In the genomic region with DNA sequence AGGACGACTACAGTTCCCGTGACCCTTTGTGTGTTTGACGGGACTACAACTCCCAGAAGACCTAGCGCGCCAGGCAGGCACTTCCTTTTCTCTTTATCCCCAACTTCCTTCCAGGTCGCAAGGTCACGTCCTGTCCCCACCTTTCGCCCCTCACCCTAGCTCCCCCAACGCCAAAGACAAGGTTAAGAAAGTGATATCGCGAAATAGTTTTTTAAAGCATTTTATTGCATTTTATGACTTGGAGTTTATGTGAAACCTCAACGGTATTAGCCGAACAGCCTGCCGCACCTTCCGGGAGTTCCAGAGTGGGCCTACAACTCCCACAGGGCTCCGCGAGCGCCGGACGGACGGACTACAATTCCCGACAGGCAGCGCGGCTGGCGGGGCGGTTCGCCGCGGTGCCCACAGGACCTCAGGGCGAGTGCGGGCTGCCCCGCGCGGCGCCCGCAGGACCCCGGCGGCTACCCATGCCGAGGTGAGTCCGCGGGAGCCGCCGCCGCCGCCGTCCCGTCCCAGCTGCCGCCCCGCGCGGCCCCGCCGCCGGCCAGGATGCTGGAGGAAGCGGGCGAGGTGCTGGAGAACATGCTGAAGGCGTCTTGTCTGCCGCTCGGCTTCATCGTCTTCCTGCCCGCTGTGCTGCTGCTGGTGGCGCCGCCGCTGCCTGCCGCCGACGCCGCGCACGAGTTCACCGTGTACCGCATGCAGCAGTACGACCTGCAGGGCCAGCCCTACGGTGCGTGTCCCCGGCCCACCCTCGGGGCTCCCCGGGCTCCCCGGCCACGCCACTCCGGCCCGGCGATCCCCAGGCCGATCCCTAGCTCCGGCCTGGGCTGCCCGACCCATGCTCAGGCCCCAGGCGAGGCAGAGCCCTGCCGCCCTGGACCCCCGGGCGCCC, we compare ENCODE assay signal across 8 cellular contexts. TPM values are rescaled to one million over a fixed set of nuclear protein-coding genes. Genes with fewer than 3 reads are reported as not detected.
DNase-seq lines count a peak whose midpoint lies in the region; ATAC-seq and TF ChIP-seq lines count a peak whose summit lies in the region.

A gene with protein sequence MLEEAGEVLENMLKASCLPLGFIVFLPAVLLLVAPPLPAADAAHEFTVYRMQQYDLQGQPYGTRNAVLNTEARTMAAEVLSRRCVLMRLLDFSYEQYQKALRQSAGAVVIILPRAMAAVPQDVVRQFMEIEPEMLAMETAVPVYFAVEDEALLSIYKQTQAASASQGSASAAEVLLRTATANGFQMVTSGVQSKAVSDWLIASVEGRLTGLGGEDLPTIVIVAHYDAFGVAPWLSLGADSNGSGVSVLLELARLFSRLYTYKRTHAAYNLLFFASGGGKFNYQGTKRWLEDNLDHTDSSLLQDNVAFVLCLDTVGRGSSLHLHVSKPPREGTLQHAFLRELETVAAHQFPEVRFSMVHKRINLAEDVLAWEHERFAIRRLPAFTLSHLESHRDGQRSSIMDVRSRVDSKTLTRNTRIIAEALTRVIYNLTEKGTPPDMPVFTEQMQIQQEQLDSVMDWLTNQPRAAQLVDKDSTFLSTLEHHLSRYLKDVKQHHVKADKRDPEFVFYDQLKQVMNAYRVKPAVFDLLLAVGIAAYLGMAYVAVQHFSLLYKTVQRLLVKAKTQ (plus strand): TSS at position 449 of the 895 bp plus-strand sequence. CDS start 101 bp downstream, at position 550.

- H3K9me3 ChIP-seq in adipocyte (ENCODE audit: control insufficient read depth, low read length) (no peaks in the 10 kb centered on the region), cardiac muscle cell (ENCODE audit: low read depth) (no peaks in the 10 kb centered on the region), parathyroid adenoma (ENCODE audit: control insufficient read depth, low read length) (no peaks in the 10 kb centered on the region), tibial nerve (no peaks in the 10 kb centered on the region)

- H3K4me1 ChIP-seq in adipocyte (ENCODE audit: control insufficient read depth, insufficient read depth, low read length), result peaks cover 16% of the 10 kb centered on the region
- peaks cover 9% of the 10 kb centered on the region for H3K4me1 ChIP-seq in cardiac muscle cell (ENCODE audit: low read depth)
- H3K4me1 ChIP-seq in parathyroid adenoma, result peaks cover 7% of the 10 kb centered on the region
- H3K4me1 ChIP-seq in tibial nerve, result peaks cover 0 to 35% (median 16%) of the 10 kb centered on the region in 4 donors

- peak within 1 kb of the TSS; percentile 97 for H3K9ac ChIP-seq in adipocyte (ENCODE audit: low read length)
- peak within 1 kb of the TSS; percentile 74 for H3K9ac ChIP-seq in parathyroid adenoma

- H3K36me3 ChIP-seq in adipocyte (ENCODE audit: control insufficient read depth, insufficient read depth, low read length, severe bottlenecking) (peaks cover 5% of the 10 kb centered on the region), cardiac muscle cell (no peaks in the 10 kb centered on the region), parathyroid adenoma (ENCODE audit: control insufficient read depth, insufficient read depth, low read length) (no peaks in the 10 kb centered on the region), tibial nerve (peaks cover 0 to 16% (median 0%) of the 10 kb centered on the region in 3 donors)

- ATAC-seq in HG02798 (IDR thresholded peaks at IDR 0.05; ENCODE audit: poor library complexity, unreplicated experiment), result peak; percentile 84

- H3K4me2 ChIP-seq in parathyroid adenoma (ENCODE audit: low read length), result peak within 1 kb of the TSS; percentile 83

- peaks cover 43% of the 10 kb centered on the region for H3K79me2 ChIP-seq in parathyroid adenoma

- H3K27ac ChIP-seq in cardiac muscle cell (peak within 1 kb of the TSS; percentile 54), parathyroid adenoma (peak within 1 kb of the TSS; percentile 91), tibial nerve (peak within 1 kb of the TSS; percentile 71 to 81 (median 76))

- peak in 1 of 2 donors; percentile 56 for TF ChIP-seq POLR2A in tibial nerve (IDR thresholded peaks at IDR 0.05)

- 0% methylated on average over 24 to 45 of the region's 90 CpGs for WGBS in tibial nerve, 2 donors

- H3K27me3 ChIP-seq in adipocyte (replicated peaks; ENCODE audit: control insufficient read depth, insufficient read depth, low read length) (no peaks in the 10 kb centered on the region), cardiac muscle cell (no peaks in the 10 kb centered on the region), parathyroid adenoma (ENCODE audit: control insufficient read depth, insufficient read depth, low read length) (no peaks in the 10 kb centered on the region), tibial nerve (no peaks in the 10 kb centered on the region)

- TF ChIP-seq CTCF in GM12864 (IDR thresholded peaks at IDR 0.05; ENCODE audit: low read depth, low read length, missing control alignments) (no peak), cardiac muscle cell (IDR thresholded peaks at IDR 0.05; ENCODE audit: low read depth, low read length) (no peak), parathyroid adenoma (IDR thresholded peaks at IDR 0.05) (no peak), tibial nerve (IDR thresholded peaks at IDR 0.05) (peak in 2 of 5 experiments; percentile 11 to 33)

- peak within 1 kb of the TSS; percentile 84 for H2AFZ ChIP-seq in parathyroid adenoma

- no peak for DNase-seq in GM12864 (ENCODE audit: low read depth)
- DNase-seq in NCI-H1436 (lab: John Stamatoyannopoulos, UW), result peak; percentile 91
- peak; percentile 90 for DNase-seq in T follicular helper cell (ENCODE audit: low read depth)
- DNase-seq in adipocyte (ENCODE audit: low read depth), result peak; percentile 97
- peak; percentile 96 for DNase-seq in cardiac muscle cell (ENCODE audit: low read depth in 1 of 2, low spot score in 1 of 2)
- peak; percentile 86 to 95 for DNase-seq in tibial nerve (ENCODE audit: low spot score in 2 of 2)

- peak within 1 kb of the TSS; percentile 85 for H3K4me3 ChIP-seq in GM12864 (ENCODE audit: low read depth, low read length)
- peak within 1 kb of the TSS; percentile 94 for H3K4me3 ChIP-seq in adipocyte (ENCODE audit: low read length)
- H3K4me3 ChIP-seq in cardiac muscle cell, result peak within 1 kb of the TSS; percentile 92
- peak within 1 kb of the TSS; percentile 93 for H3K4me3 ChIP-seq in parathyroid adenoma (ENCODE audit: low read depth, low read length)
- peak within 1 kb of the TSS; percentile 69 to 100 (median 74) for H3K4me3 ChIP-seq in tibial nerve

- TF ChIP-seq EP300 in tibial nerve (IDR thresholded peaks at IDR 0.05), result peak; percentile 52 to 81

RNA-seq across cellular contexts. Expression of the gene that starts here (rescaled TPM):
- 30.6 and 40.0 TPM in 2 replicates for total RNA-seq in cardiac muscle cell
- polyA plus RNA-seq in cardiac muscle cell, result 36.2 and 55.7 TPM in 2 replicates
- 10 to 100 TPM; 27.1 to 83.4 (median 38.2) TPM for total RNA-seq in tibial nerve
